In the genomic region with DNA sequence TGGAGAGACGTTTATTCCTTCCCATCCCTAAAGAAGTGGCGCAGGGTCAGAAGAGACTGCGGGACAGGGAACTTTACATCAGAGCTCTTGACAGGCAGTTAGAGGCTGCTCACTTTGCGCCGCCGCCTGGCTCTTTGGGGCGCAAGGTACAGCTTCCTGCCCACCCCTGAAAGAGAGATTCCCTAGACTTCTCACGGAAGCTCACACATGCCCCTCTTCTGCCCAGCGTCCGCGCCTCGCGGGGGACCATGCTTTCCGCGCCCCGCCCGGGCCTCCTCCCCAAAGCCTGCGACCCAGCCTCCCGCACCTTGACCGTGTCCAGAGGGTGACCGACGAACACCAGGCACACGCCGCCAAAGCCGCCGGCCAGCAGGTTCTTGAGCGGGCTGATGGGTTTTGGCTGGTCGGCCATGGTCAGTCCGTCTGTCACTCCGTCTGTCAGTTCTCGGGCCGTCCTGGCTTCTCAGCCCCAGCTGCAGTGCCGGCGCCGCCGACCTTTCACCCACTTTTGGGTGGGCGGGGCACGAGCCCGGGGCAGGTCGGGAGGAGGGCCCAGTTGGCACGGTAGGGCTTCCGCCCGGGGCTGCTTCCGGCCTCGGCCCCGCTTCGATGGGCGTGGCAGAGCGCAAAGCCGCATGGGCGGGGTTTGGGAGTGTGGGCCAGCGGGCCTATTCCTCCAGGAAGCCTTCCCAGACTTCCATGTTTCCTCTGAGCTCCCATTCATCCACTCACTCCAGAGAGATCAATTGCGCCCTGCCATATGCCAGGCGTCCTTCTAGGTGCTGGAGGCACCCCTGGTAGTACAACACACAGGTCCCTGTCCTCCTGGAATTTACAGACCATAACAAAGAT, we compare ENCODE assay signal across 8 cellular contexts. TPM values are rescaled to one million over a fixed set of nuclear protein-coding genes. Genes with fewer than 3 reads are reported as not detected.
DNase-seq lines count a peak whose midpoint lies in the region; ATAC-seq and TF ChIP-seq lines count a peak whose summit lies in the region.

A gene with protein sequence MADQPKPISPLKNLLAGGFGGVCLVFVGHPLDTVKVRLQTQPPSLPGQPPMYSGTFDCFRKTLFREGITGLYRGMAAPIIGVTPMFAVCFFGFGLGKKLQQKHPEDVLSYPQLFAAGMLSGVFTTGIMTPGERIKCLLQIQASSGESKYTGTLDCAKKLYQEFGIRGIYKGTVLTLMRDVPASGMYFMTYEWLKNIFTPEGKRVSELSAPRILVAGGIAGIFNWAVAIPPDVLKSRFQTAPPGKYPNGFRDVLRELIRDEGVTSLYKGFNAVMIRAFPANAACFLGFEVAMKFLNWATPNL (minus strand): TSS at position 500 of the 852 bp plus-strand sequence. CDS start 88 bp downstream, at position 412.

- H3K27ac Mint-ChIP-seq in activated B cell treated with CpG ODN at 0.5 μM for 24 hours, result peak within 1 kb of the TSS; percentile 83

- ATAC-seq in HG02970 (IDR thresholded peaks at IDR 0.05; ENCODE audit: low FRiP score, unreplicated experiment) (peak; percentile 88), activated B cell treated with CpG ODN at 0.5 μM for 24 hours (ENCODE audit: low read depth) (peak; percentile 99)

- no peaks in the 10 kb centered on the region for H3K9me3 Mint-ChIP-seq in activated B cell treated with CpG ODN at 0.5 μM for 24 hours

- intact Hi-C loops in activated B cell treated with CpG ODN at 0.5 μM for 24 hours (cut with micrococcal nuclease), result loop anchor here (1.0 to 2.0 kb wide), 3 partner anchors 20 to 182 kb away; a partner anchor contains a TSS

- H3K4me3 Mint-ChIP-seq in activated B cell treated with CpG ODN at 0.5 μM for 24 hours, result peak within 1 kb of the TSS; percentile 92

- POLR2A ChIA-PET in activated B cell treated with CpG ODN at 0.5 μM for 24 hours (lab: Charles Lee), result interaction anchor here (0.6 to 3.7 kb wide), 5 partner anchors 20 to 181 kb away, joined by 4 to 36 read pairs (median 6); a partner anchor contains a TSS

- CTCF ChIA-PET in activated B cell treated with CpG ODN at 0.5 μM for 24 hours (lab: Charles Lee), result interaction anchor here (0.5 to 0.6 kb wide), 2 partner anchors 20 to 160 kb away, joined by 3 to 5 read pairs; a partner anchor contains a TSS

- H3K36me3 Mint-ChIP-seq in activated B cell treated with CpG ODN at 0.5 μM for 24 hours (ENCODE audit: low read depth), result peaks cover 3% of the 10 kb centered on the region

- peaks cover 38% of the 10 kb centered on the region for H3K4me1 Mint-ChIP-seq in activated B cell treated with CpG ODN at 0.5 μM for 24 hours

- TF ChIP-seq CTCF in activated B cell treated with CpG ODN at 0.5 μM for 24 hours (IDR thresholded peaks at IDR 0.05), result no peak

- DNase-seq in SIG-M5 treated with dmso at 0.1 percent for 504 hours (lab: John Stamatoyannopoulos, UW; ENCODE audit: unreplicated experiment), result peak; percentile 79
- DNase-seq in SIG-M5 (lab: John Stamatoyannopoulos, UW), result no peak
- peak; percentile 30 for DNase-seq in NCI-H2196 treated with DMSO at 0.1 percent for 48 hours (lab: John Stamatoyannopoulos, UW; ENCODE audit: unreplicated experiment)
- peak; percentile 88 for DNase-seq in activated B cell treated with CpG ODN at 0.5 μM for 24 hours
- DNase-seq in central memory CD4-positive, alpha-beta T cell, result peak; percentile 84
- peak; percentile 80 for DNase-seq in iris pigment epithelial cell (ENCODE audit: low read depth)
- DNase-seq in stimulated activated CD4-positive, alpha-beta T cell treated with anti-CD3 and anti-CD28 coated beads, Interleukin-12 subunit alpha, Interleukin-12 subunit beta, amount 100 ng/mL, for 24 hours (ENCODE audit: low read depth in 2 of 2), result peak; percentile 83 to 88

- no peaks in the 10 kb centered on the region for H3K27me3 Mint-ChIP-seq in activated B cell treated with CpG ODN at 0.5 μM for 24 hours

RNA-seq across cellular contexts. Expression of the gene that starts here (rescaled TPM):
- 9.9 and 11.0 TPM in 2 replicates for total RNA-seq in activated B cell treated with CpG ODN at 0.5 μM for 24 hours
